15 cellular contexts compared by ENCODE assay signal in the genomic region with DNA sequence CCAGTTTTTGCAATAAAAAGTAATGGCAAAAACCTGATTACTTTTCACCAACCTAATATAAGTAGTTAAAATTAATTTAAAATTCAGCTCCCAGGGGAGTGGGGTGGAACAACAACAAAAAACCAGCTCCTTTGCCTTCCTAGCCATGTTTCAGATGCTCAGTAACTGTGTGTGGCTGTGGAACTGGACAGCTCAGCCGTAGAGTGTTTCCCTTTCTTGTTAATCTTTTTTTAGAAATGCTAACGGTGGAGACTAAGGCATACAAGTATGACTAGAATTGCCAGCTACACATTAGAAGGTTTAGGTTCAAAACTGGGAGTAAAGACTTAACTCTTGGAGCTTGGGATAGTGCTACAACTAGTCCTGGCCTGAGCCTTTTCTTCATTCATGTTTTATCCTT. TPM values are rescaled to one million over a fixed set of nuclear protein-coding genes. Genes with fewer than 3 reads are reported as not detected.
DNase-seq lines count a peak whose midpoint lies in the region; ATAC-seq and TF ChIP-seq lines count a peak whose summit lies in the region.
"Had no signal": no experiment of that assay in that cellular context is flagged by ENCODE, and none has a peak within 500 bp of the region (broad histone marks: within the 10 kb centered on the region; RNA-seq: fewer than 3 reads in every experiment).

No MANE protein-coding gene starts in this region.

- H3K4me1 ChIP-seq in Caco-2: no peaks in the 10 kb centered on the region; the same call in none of the 2 replicates
- H3K4me1 ChIP-seq: neural progenitor cell had no signal

- CTCF ChIA-PET in AG04449 (lab: Yijun Ruan, JAX) (interaction anchor here (1.2 kb wide), 1 partner anchor 17 kb away, joined by 3 read pairs; no protein-coding TSS in a partner anchor), activated B cell treated with CpG ODN at 0.5 μM for 24 hours (lab: Charles Lee) (interaction anchor here (1.3 kb wide), 1 partner anchor 11 kb away, joined by 3 read pairs; no protein-coding TSS in a partner anchor), Caco-2 (lab: Charles Lee) (interaction anchor here (0.7 kb wide), 1 partner anchor 46 kb away, joined by 3 read pairs; no protein-coding TSS in a partner anchor)

- peaks cover 21% of the 10 kb centered on the region for H3K36me3 Mint-ChIP-seq in activated B cell treated with CpG ODN at 0.5 μM for 24 hours (ENCODE audit: low read depth)
- peaks cover 47% of the 10 kb centered on the region for H3K36me3 Mint-ChIP-seq in Caco-2 (ENCODE audit: insufficient read depth, unreplicated experiment)

- H3K9me3 Mint-ChIP-seq in activated B cell treated with CpG ODN at 0.5 μM for 24 hours (no peaks in the 10 kb centered on the region), Caco-2 (ENCODE audit: unreplicated experiment) (no peaks in the 10 kb centered on the region)
- H3K9me3 Mint-ChIP-seq: stimulated activated naive CD8-positive, alpha-beta T cell treated with anti-CD3 and anti-CD28 coated beads, Interleukin-15, Interleukin-2, amounts not matched to agents 100 ng/mL and 50 ng/mL, for 24 hours had no signal

- H3K27me3 ChIP-seq in Caco-2 (replicated peaks; ENCODE audit: control insufficient read depth, insufficient read depth, low read length): no peaks in the 10 kb centered on the region
- H3K27me3 ChIP-seq: body of pancreas, MG63, neural progenitor cell had no signal

- H3K4me3 ChIP-seq in AG04449 (ENCODE audit: low read depth, low read length): no peak overlapping the region
- H3K4me3 ChIP-seq in Caco-2 (ENCODE audit: low read depth, low read length): no peak overlapping the region
- H3K4me3 ChIP-seq: body of pancreas, MG63, neural progenitor cell had no signal

- H3K27me3 Mint-ChIP-seq in activated B cell treated with CpG ODN at 0.5 μM for 24 hours (no peaks in the 10 kb centered on the region), Caco-2 (ENCODE audit: insufficient read depth, unreplicated experiment) (no peaks in the 10 kb centered on the region)
- H3K27me3 Mint-ChIP-seq: stimulated activated naive CD8-positive, alpha-beta T cell treated with anti-CD3 and anti-CD28 coated beads, Interleukin-15, Interleukin-2, amounts not matched to agents 100 ng/mL and 50 ng/mL, for 24 hours had no signal

- H3K27ac Mint-ChIP-seq in activated B cell treated with CpG ODN at 0.5 μM for 24 hours (peak overlapping the region; percentile 46), Caco-2 (ENCODE audit: unreplicated experiment) (no peak overlapping the region)
- H3K27ac Mint-ChIP-seq: neural progenitor cell; stimulated activated naive CD8-positive, alpha-beta T cell treated with anti-CD3 and anti-CD28 coated beads, Interleukin-15, Interleukin-2, amounts not matched to agents 100 ng/mL and 50 ng/mL, for 24 hours had no signal

- intact Hi-C loops in activated B cell treated with CpG ODN at 0.5 μM for 24 hours (cut with micrococcal nuclease) (no loop called here), Caco-2 (cut with micrococcal nuclease; ENCODE audit: unreplicated experiment) (no loop called here)

- H3K36me3 ChIP-seq in Caco-2 (ENCODE audit: control insufficient read depth, insufficient read depth, low read length): no peaks in the 10 kb centered on the region
- H3K36me3 ChIP-seq: neural progenitor cell had no signal

- H3K4me3 Mint-ChIP-seq in activated B cell treated with CpG ODN at 0.5 μM for 24 hours (peak overlapping the region; percentile 32), Caco-2 (ENCODE audit: unreplicated experiment) (no peak overlapping the region)
- H3K4me3 Mint-ChIP-seq: neural progenitor cell; stimulated activated naive CD8-positive, alpha-beta T cell treated with anti-CD3 and anti-CD28 coated beads, Interleukin-15, Interleukin-2, amounts not matched to agents 100 ng/mL and 50 ng/mL, for 24 hours had no signal

- ATAC-seq in activated B cell treated with CpG ODN at 0.5 μM for 24 hours (ENCODE audit: low read depth) (no peak), HG03139 (IDR thresholded peaks at IDR 0.05; ENCODE audit: unreplicated experiment) (no peak)
- ATAC-seq: body of pancreas had no signal

- TF ChIP-seq CTCF in AG04449 (IDR thresholded peaks at IDR 0.05; ENCODE audit: insufficient read depth, low read length, missing control alignments): no peak
- TF ChIP-seq CTCF in activated B cell treated with CpG ODN at 0.5 μM for 24 hours (IDR thresholded peaks at IDR 0.05): no peak
- TF ChIP-seq CTCF in Caco-2 (IDR thresholded peaks at IDR 0.05; ENCODE audit: insufficient read depth in 1 of 2, low read depth in 1 of 2, low read length in 1 of 2, severe bottlenecking in 1 of 2, unreplicated experiment in 1 of 2): no peak

- no TSS peak for BruUV-seq in Caco-2 (replicated peaks; lab: Mats Ljungman, UMichigan)

- DNase-seq in AG04449 (ENCODE audit: low read depth, low spot score) (peak; percentile 12), EL (peak; percentile 22), activated B cell treated with CpG ODN at 0.5 μM for 24 hours (no peak), iris pigment epithelial cell (ENCODE audit: low read depth) (peak; percentile 36), Caco-2 (no peak), DMS 273 (lab: John Stamatoyannopoulos, UW; ENCODE audit: unreplicated experiment) (no peak)
- DNase-seq in stimulated activated CD4-positive, alpha-beta T cell treated with anti-CD3 and anti-CD28 coated beads, Interleukin-4, amount 100 ng/mL, for 4 hours: no peak
- DNase-seq: activated gamma-delta T cell; AML-193; body of pancreas; MG63; NK-92 treated with Interleukin-12 subunit alpha and Interleukin-12 subunit beta, amount 100 ng/mL, for 24 hours had no signal

- H3K9me3 ChIP-seq in Caco-2: no peaks in the 10 kb centered on the region
- H3K9me3 ChIP-seq: body of pancreas, MG63 had no signal

- POLR2A ChIA-PET in AG04449 (lab: Yijun Ruan, JAX) (no interaction called here), activated B cell treated with CpG ODN at 0.5 μM for 24 hours (lab: Charles Lee) (no interaction called here), Caco-2 (lab: Charles Lee) (no interaction called here)

- peaks cover 89% of the 10 kb centered on the region for H3K4me1 Mint-ChIP-seq in activated B cell treated with CpG ODN at 0.5 μM for 24 hours
- peaks cover 33% of the 10 kb centered on the region for H3K4me1 Mint-ChIP-seq in Caco-2 (ENCODE audit: low read depth, unreplicated experiment)

RNA-seq across cellular contexts. Expression of gene PPP6R3, which starts 45.0 kb away (rescaled TPM):
- total RNA-seq in activated B cell treated with CpG ODN at 0.5 μM for 24 hours (127 and 147 TPM in 2 replicates), Caco-2 (2022) (271 and 276 TPM in 2 replicates)

Comparison
In these comparisons a context has a peak if more than half of its experiments do, and no peak if none do; other contexts are left out.
1. DNase-seq: peak in AG04449 (single experiment), EL (single experiment) and iris pigment epithelial cell (single experiment); none in activated B cell treated with CpG ODN at 0.5 μM for 24 hours (single experiment), Caco-2 (0 of 2), DMS 273 (single experiment) and stimulated activated CD4-positive, alpha-beta T cell treated with anti-CD3 and anti-CD28 coated beads, Interleukin-4, amount 100 ng/mL, for 4 hours (0 of 2).